ENCODE assay signal across 8 cellular contexts in genomic region chr11:68271023-68271780, GRCh38. TPM values are rescaled to one million over a fixed set of nuclear protein-coding genes. Genes with fewer than 3 reads are reported as not detected.
DNase-seq lines count a peak whose midpoint lies in the region; ATAC-seq and TF ChIP-seq lines count a peak whose summit lies in the region.

No MANE protein-coding gene starts in this region.

- peak; percentile 39 to 86 (median 55) for DNase-seq in CD4-positive, CD25-positive, alpha-beta regulatory T cell
- DNase-seq in IMR-90 (peak; percentile 83), RKO (ENCODE audit: low spot score) (peak; percentile 89), foreskin keratinocyte (peak; percentile 37 to 68), neuronal stem cell (ENCODE audit: low spot score) (peak; percentile 53), testis (peak; percentile 74)
- DNase-seq in activated effector memory CD4-positive, alpha-beta T cell treated with Interleukin-2 at 50 U/mL for 16 hours, result peak; percentile 26

- peaks cover 5% of the 10 kb centered on the region for H3K27me3 Mint-ChIP-seq in CD4-positive, CD25-positive, alpha-beta regulatory T cell

- peaks cover 28% of the 10 kb centered on the region for H3K4me1 ChIP-seq in CD4-positive, CD25-positive, alpha-beta regulatory T cell (ENCODE audit: control insufficient read depth, insufficient read depth, low read length, poor library complexity, severe bottlenecking)
- H3K4me1 ChIP-seq in IMR-90 (ENCODE audit: control insufficient read depth, insufficient read depth, low read length) (peaks cover 10% of the 10 kb centered on the region), foreskin keratinocyte (peaks cover 4% of the 10 kb centered on the region), neuronal stem cell (ENCODE audit: control insufficient read depth in 2 of 2, insufficient read depth in 1 of 2, low read depth in 1 of 2, low read length in 2 of 2) (peaks cover 4 to 6% of the 10 kb centered on the region in 2 donors), testis (peaks cover 23% of the 10 kb centered on the region)

- H2BK20ac ChIP-seq in IMR-90 (ENCODE audit: low read depth, low read length), result no peak overlapping the region

- H3K14ac ChIP-seq in IMR-90 (replicated peaks; ENCODE audit: low read depth, low read length) (peak overlapping the region; percentile 98), neuronal stem cell (ENCODE audit: low read length) (peak overlapping the region; percentile 58)

- H3K23ac ChIP-seq in IMR-90 (ENCODE audit: low read depth, low read length) (peak overlapping the region; percentile 97), neuronal stem cell (ENCODE audit: low read depth, low read length, poor library complexity) (peak overlapping the region; percentile 98)

- no peak overlapping the region for H2BK12ac ChIP-seq in neuronal stem cell (ENCODE audit: low read length)

- peak overlapping the region; percentile 73; the same call in 2 of the 3 replicates for H2BK15ac ChIP-seq in IMR-90 (ENCODE audit: low read depth, low read length)
- H2BK15ac ChIP-seq in neuronal stem cell (ENCODE audit: low read length), result no peak overlapping the region

- H2AK5ac ChIP-seq in IMR-90 (ENCODE audit: low read depth, low read length) (peak overlapping the region; percentile 100), neuronal stem cell (ENCODE audit: low read depth, low read length) (no peak overlapping the region)

- WGBS in IMR-90 (ENCODE audit: extremely low coverage in 2 of 2, insufficient read length in 1 of 2), 2 experiments, result no CpG with 5 or more reads among the region's 23 CpGs
- no CpG with 5 or more reads among the region's 23 CpGs for WGBS in neuronal stem cell (ENCODE audit: extremely low coverage in 2 of 2, insufficient read length in 2 of 2, insufficient replicate concordance in 1 of 2), 2 donors
- WGBS in testis, 2 donors, result 1 to 2% methylated on average over 23 of the region's 23 CpGs

- intact Hi-C loops in IMR-90 (cut with micrococcal nuclease), result loop anchor here (1.0 kb wide), 4 partner anchors 26 to 176 kb away; no protein-coding TSS in a partner anchor
- intact Hi-C loops in testis (cut with DNase I; ENCODE audit: low total_unique reads), result no loop called here

- peaks cover 17% of the 10 kb centered on the region for H3K36me3 ChIP-seq in CD4-positive, CD25-positive, alpha-beta regulatory T cell (ENCODE audit: control insufficient read depth, insufficient read depth, low read length)
- H3K36me3 ChIP-seq in IMR-90 (ENCODE audit: control insufficient read depth, insufficient read depth, low read length), result peaks cover 16% of the 10 kb centered on the region
- peaks cover 13 to 30% of the 10 kb centered on the region in 2 donors for H3K36me3 ChIP-seq in neuronal stem cell (replicated peaks in 1 of 2; ENCODE audit: control insufficient read depth in 2 of 2, insufficient read depth in 2 of 2, low read length in 2 of 2)
- no peaks in the 10 kb centered on the region for H3K36me3 ChIP-seq in testis (ENCODE audit: low read depth, missing control alignments)

- peak; percentile 43 for TF ChIP-seq RAD21 in IMR-90 (IDR thresholded peaks at IDR 0.05; ENCODE audit: low read length)

- peaks cover 3 to 47% (median 28%) of the 10 kb centered on the region in 4 donors for H3K4me1 Mint-ChIP-seq in CD4-positive, CD25-positive, alpha-beta regulatory T cell

- TF ChIP-seq CTCF in IMR-90 (conservative IDR thresholded peaks at IDR 0.05; ENCODE audit: low read depth, low read length) (peak; percentile 57), foreskin keratinocyte (conservative IDR thresholded peaks at IDR 0.05) (peak; percentile 66), testis (IDR thresholded peaks at IDR 0.05) (peak; percentile 23 to 35 (median 34))

- peak; percentile 4 to 19 for ATAC-seq in CD4-positive, CD25-positive, alpha-beta regulatory T cell (ENCODE audit: low read depth in 2 of 2)
- ATAC-seq in GM19438 (IDR thresholded peaks at IDR 0.05; ENCODE audit: low read depth, unreplicated experiment) (peak; percentile 24), IMR-90 (ENCODE audit: low read depth) (peak; percentile 40), foreskin keratinocyte (peak; percentile 57)

- BruUV-seq in IMR-90 (replicated peaks; lab: Mats Ljungman, UMichigan), result no TSS peak

- H4K20me1 ChIP-seq in IMR-90 (ENCODE audit: insufficient read depth, low read length), result peaks cover 41% of the 10 kb centered on the region

- H2BK120ac ChIP-seq in IMR-90 (ENCODE audit: low read depth, low read length) (peak overlapping the region; percentile 70), neuronal stem cell (ENCODE audit: low read depth, low read length) (no peak overlapping the region)

- H3K9me3 ChIP-seq in CD4-positive, CD25-positive, alpha-beta regulatory T cell (ENCODE audit: control insufficient read depth in 2 of 2, low read length in 2 of 2), result no peaks in the 10 kb centered on the region
- H3K9me3 ChIP-seq in IMR-90 (ENCODE audit: control insufficient read depth, insufficient read depth, low read length) (no peaks in the 10 kb centered on the region), neuronal stem cell (replicated peaks in 1 of 2; ENCODE audit: control insufficient read depth in 2 of 2, insufficient read depth in 1 of 2, low read depth in 1 of 2, low read length in 2 of 2) (peaks cover 0 to 2% of the 10 kb centered on the region in 2 donors), testis (no peaks in the 10 kb centered on the region)

- H2AFZ ChIP-seq in IMR-90 (replicated peaks; ENCODE audit: low read length, poor library complexity) (peak overlapping the region; percentile 100), neuronal stem cell (ENCODE audit: low read length) (peak overlapping the region; percentile 97)

- H3K27ac Mint-ChIP-seq in CD4-positive, CD25-positive, alpha-beta regulatory T cell, result peak overlapping the region; percentile 89 to 97 (median 93)

- peak overlapping the region; percentile 88 for H3K56ac ChIP-seq in IMR-90 (ENCODE audit: extremely low read depth, insufficient read depth, low read length)

- peak overlapping the region; percentile 99 for H2AK9ac ChIP-seq in IMR-90 (replicated peaks; ENCODE audit: low read depth, low read length, poor library complexity)

- peak overlapping the region; percentile 90 for H2BK5ac ChIP-seq in IMR-90 (ENCODE audit: low read depth, low read length, poor library complexity, severe bottlenecking)
- peak overlapping the region; percentile 83 for H2BK5ac ChIP-seq in neuronal stem cell (ENCODE audit: low read length)

- H3K4me2 ChIP-seq in IMR-90 (ENCODE audit: low read depth, low read length) (peak overlapping the region; percentile 78), neuronal stem cell (ENCODE audit: insufficient read depth, low read length, poor library complexity, severe bottlenecking) (peak overlapping the region; percentile 78)

- TF ChIP-seq POLR2A in IMR-90 (IDR thresholded peaks at IDR 0.05; ENCODE audit: low read depth, low read length) (0 out of 2 replicates have a peak, but pooled peaks have one; percentile 61), testis (IDR thresholded peaks at IDR 0.05) (no peak)

- peaks cover 4% of the 10 kb centered on the region for H3K36me3 Mint-ChIP-seq in CD4-positive, CD25-positive, alpha-beta regulatory T cell

- H3K4me3 ChIP-seq in CD4-positive, CD25-positive, alpha-beta regulatory T cell (ENCODE audit: low read depth, low read length), result peak overlapping the region; percentile 72
- H3K4me3 ChIP-seq in IMR-90 (ENCODE audit: insufficient read depth, low read depth, low read length), result peak overlapping the region; percentile 75
- peak overlapping the region; percentile 97 for H3K4me3 ChIP-seq in neuronal stem cell (ENCODE audit: low read length in 2 of 2)
- peak overlapping the region; percentile 73 to 95 for H3K4me3 ChIP-seq in testis

- peaks cover 0 to 3% (median 0%) of the 10 kb centered on the region in 7 donors for H3K9me3 Mint-ChIP-seq in CD4-positive, CD25-positive, alpha-beta regulatory T cell

- dilution Hi-C loops in IMR-90 (cut with HindIII; ENCODE audit: low sequenced_read_pairs, unreplicated experiment), result no loop called here

- H3K9me1 ChIP-seq in IMR-90 (ENCODE audit: insufficient read depth, low read length), result peaks cover 22% of the 10 kb centered on the region

- POLR2A ChIA-PET in IMR-90 (lab: Charles Lee; ENCODE audit: unreplicated experiment), result no interaction called here

- H4K91ac ChIP-seq in IMR-90 (ENCODE audit: insufficient read depth, low read depth, low read length), result peak overlapping the region; percentile 96
- no peak overlapping the region for H4K91ac ChIP-seq in neuronal stem cell (ENCODE audit: low read depth, low read length, poor library complexity)

- CTCF ChIA-PET in IMR-90 (lab: Yijun Ruan, JAX), result interaction anchor here (0.6 to 1.1 kb wide), 5 partner anchors 13 to 109 kb away, joined by 3 read pairs; no protein-coding TSS in a partner anchor

- H3K9ac ChIP-seq in IMR-90 (ENCODE audit: low read depth, low read length) (peak overlapping the region; percentile 88), neuronal stem cell (ENCODE audit: low read depth, low read length, poor library complexity) (peak overlapping the region; percentile 94)

- H3K4me3 Mint-ChIP-seq in CD4-positive, CD25-positive, alpha-beta regulatory T cell, result peak overlapping the region; percentile 90 to 95 (median 92)

- H3K27ac ChIP-seq in CD4-positive, CD25-positive, alpha-beta regulatory T cell (ENCODE audit: insufficient read depth, low read length, poor library complexity, severe bottlenecking), result peak overlapping the region; percentile 93
- H3K27ac ChIP-seq in IMR-90 (ENCODE audit: insufficient read depth, low read length) (peak overlapping the region; percentile 97), foreskin keratinocyte (peak overlapping the region; percentile 77), neuronal stem cell (replicated peaks; ENCODE audit: low read length) (no peak overlapping the region), testis (peak overlapping the region; percentile 86 to 89)

- H3K79me1 ChIP-seq in IMR-90 (ENCODE audit: low read depth in 1 of 2, low read length in 2 of 2) (peaks cover 23 to 57% of the 10 kb centered on the region in 2 experiments), neuronal stem cell (ENCODE audit: low read depth, low read length) (peaks cover 4% of the 10 kb centered on the region)

- in situ Hi-C loops in IMR-90 (cut with MboI; ENCODE audit: low sequenced_read_pairs), result no loop called here

- H3K27me3 ChIP-seq in CD4-positive, CD25-positive, alpha-beta regulatory T cell (ENCODE audit: control insufficient read depth, insufficient read depth, low read length), result no peaks in the 10 kb centered on the region
- no peaks in the 10 kb centered on the region for H3K27me3 ChIP-seq in IMR-90 (ENCODE audit: control insufficient read depth, insufficient read depth, low read length)
- no peaks in the 10 kb centered on the region for H3K27me3 ChIP-seq in foreskin keratinocyte
- no peaks in the 10 kb centered on the region for H3K27me3 ChIP-seq in neuronal stem cell (ENCODE audit: control insufficient read depth in 3 of 3, insufficient read depth in 3 of 3, low read depth in 1 of 3, low read length in 3 of 3)
- no peaks in the 10 kb centered on the region for H3K27me3 ChIP-seq in testis

- H3K18ac ChIP-seq in IMR-90 (ENCODE audit: low read depth, low read length) (peak overlapping the region; percentile 62), neuronal stem cell (ENCODE audit: low read length) (peak overlapping the region; percentile 83)

- peak overlapping the region; percentile 46 for H4K5ac ChIP-seq in IMR-90 (ENCODE audit: low read depth, low read length)

- peak overlapping the region; percentile 96 for H3K4ac ChIP-seq in IMR-90 (ENCODE audit: low read depth, low read length)
- H3K4ac ChIP-seq in neuronal stem cell (ENCODE audit: low read length), result no peak overlapping the region

- H4K8ac ChIP-seq in IMR-90 (ENCODE audit: low read depth in 2 of 2, low read length in 2 of 2) (peak overlapping the region; percentile 72 to 90), neuronal stem cell (ENCODE audit: low read depth, low read length) (no peak overlapping the region)

RNA-seq across cellular contexts. Expression of gene C11orf24, which starts 0.6 kb away (rescaled TPM):
- 9.4 TPM for total RNA-seq in CD4-positive, CD25-positive, alpha-beta regulatory T cell
- polyA plus RNA-seq in CD4-positive, CD25-positive, alpha-beta regulatory T cell, result 10 to 100 TPM in 1 of 4 donors, 1 to 10 TPM in 3; 6.6 to 11.0 (median 8.7) TPM
- total RNA-seq in IMR-90 (2012; rRNA removed), result 41.1 and 42.5 TPM in 2 replicates
- polyA plus RNA-seq in IMR-90 (2012; rRNA removed), result 135 and 171 TPM in 2 replicates
- 83.7 and 163 TPM in 2 replicates for polyA plus RNA-seq in IMR-90 (2012; cell fraction: cytosol; rRNA removed)
- 86.3 and 141 TPM in 2 replicates for polyA plus RNA-seq in IMR-90 (2012; cell fraction: nucleus; rRNA removed; ENCODE audit: low replicate concordance)
- 42.7 and 45.2 TPM in 2 replicates for total RNA-seq in foreskin keratinocyte
- 46.8 and 51.8 TPM in 2 replicates for polyA plus RNA-seq in foreskin keratinocyte
- 36.4 TPM for polyA plus RNA-seq in neuronal stem cell (2013, experiment 1 of 2)
- 35.7 TPM for polyA plus RNA-seq in neuronal stem cell (2013, experiment 2 of 2)
- total RNA-seq in testis, result 10 to 100 TPM; 65.7 to 87.7 TPM
- polyA plus RNA-seq in testis (ENCODE audit: insufficient read depth, low read depth, low replicate concordance), result 29.6 TPM

RNA-seq across cellular contexts. Expression of gene LRP5, which starts 41.2 kb away (rescaled TPM):
- 1.3 TPM for total RNA-seq in CD4-positive, CD25-positive, alpha-beta regulatory T cell
- polyA plus RNA-seq in CD4-positive, CD25-positive, alpha-beta regulatory T cell, result 1 to 10 TPM in 1 of 4 donors, under 1 TPM in 2, not detected in 1; 0.22 to 1.2 (median 0.40) TPM
- total RNA-seq in IMR-90 (2012; rRNA removed) (10.4 and 11.1 TPM in 2 replicates), foreskin keratinocyte (26.8 and 30.1 TPM in 2 replicates), testis (10 to 100 TPM; 20.6 to 21.3 TPM)
- polyA plus RNA-seq in IMR-90 (2012; rRNA removed) (15.0 and 19.0 TPM in 2 replicates), foreskin keratinocyte (29.3 and 30.5 TPM in 2 replicates), testis (ENCODE audit: insufficient read depth, low read depth, low replicate concordance) (15.7 TPM)
- polyA plus RNA-seq in IMR-90 (2012; cell fraction: cytosol; rRNA removed), result 12.0 and 21.8 TPM in 2 replicates
- 13.9 and 32.5 TPM in 2 replicates for polyA plus RNA-seq in IMR-90 (2012; cell fraction: nucleus; rRNA removed; ENCODE audit: low replicate concordance)
- 32.3 TPM for polyA plus RNA-seq in neuronal stem cell (2013, experiment 1 of 2)
- 34.5 TPM for polyA plus RNA-seq in neuronal stem cell (2013, experiment 2 of 2)

RNA-seq across cellular contexts. Expression of gene KMT5B, which starts 58.1 kb away (rescaled TPM):
- 43.1 TPM for total RNA-seq in CD4-positive, CD25-positive, alpha-beta regulatory T cell
- polyA plus RNA-seq in CD4-positive, CD25-positive, alpha-beta regulatory T cell, result 10 to 100 TPM; 31.6 to 42.8 (median 35.7) TPM
- total RNA-seq in IMR-90 (2012; rRNA removed), result 13.4 and 26.1 TPM in 2 replicates
- 9.6 and 11.2 TPM in 2 replicates for polyA plus RNA-seq in IMR-90 (2012; rRNA removed)
- 2.9 and 4.4 TPM in 2 replicates for polyA plus RNA-seq in IMR-90 (2012; cell fraction: cytosol; rRNA removed)
- 5.9 and 30.5 TPM in 2 replicates for polyA plus RNA-seq in IMR-90 (2012; cell fraction: nucleus; rRNA removed; ENCODE audit: low replicate concordance)
- 14.5 and 15.4 TPM in 2 replicates for total RNA-seq in foreskin keratinocyte
- 5.7 and 6.3 TPM in 2 replicates for polyA plus RNA-seq in foreskin keratinocyte
- 39.9 TPM for polyA plus RNA-seq in neuronal stem cell (2013, experiment 1 of 2)
- polyA plus RNA-seq in neuronal stem cell (2013, experiment 2 of 2), result 39.4 TPM
- total RNA-seq in testis, result 10 to 100 TPM; 44.1 to 56.5 TPM
- 42.1 TPM for polyA plus RNA-seq in testis (ENCODE audit: insufficient read depth, low read depth, low replicate concordance)

Comparison
In these comparisons a context has a peak if more than half of its experiments do, and no peak if none do; other contexts are left out.
1. DNase-seq: peak in every context shown above with its lines; median percentile 89 in RKO; 83 in IMR-90; 74 in testis; 55 in CD4-positive, CD25-positive, alpha-beta regulatory T cell; 53 in neuronal stem cell; 52 in foreskin keratinocyte; 26 in activated effector memory CD4-positive, alpha-beta T cell treated with Interleukin-2 at 50 U/mL for 16 hours.